In the genomic region with DNA sequence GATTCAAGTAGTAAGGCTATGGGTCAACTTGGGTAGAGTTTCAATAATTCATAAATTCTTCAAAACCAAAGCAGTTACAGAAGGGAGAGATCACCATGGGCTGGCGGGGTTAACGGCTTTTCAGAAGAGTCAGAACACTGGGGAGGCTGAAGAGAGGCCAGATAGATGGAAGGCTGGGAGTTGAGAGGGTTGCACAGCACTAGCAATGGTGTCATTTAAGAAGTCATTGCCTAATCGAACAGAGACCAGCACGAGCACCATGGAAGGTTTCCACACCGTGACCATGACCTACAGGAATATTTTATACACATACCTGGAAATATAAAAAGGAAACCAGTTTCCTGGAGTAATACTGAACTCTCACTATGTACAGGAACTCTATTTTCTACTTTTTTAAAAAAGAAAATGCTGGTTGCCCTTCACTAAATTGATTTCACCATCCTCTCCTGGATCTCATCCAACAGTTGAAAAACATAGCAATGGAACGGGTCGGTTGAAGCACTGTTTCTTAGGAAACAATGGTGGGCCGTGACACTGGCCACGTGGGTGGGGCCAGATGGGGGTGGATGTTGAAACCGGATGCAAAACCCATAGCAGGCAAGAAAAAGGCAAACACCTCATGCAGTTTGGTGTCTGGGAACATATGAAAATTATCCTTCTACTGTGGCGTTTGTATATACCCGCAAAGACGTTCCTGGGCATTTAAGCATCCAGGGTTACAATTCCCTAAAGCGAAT, we compare ENCODE assay signal across 1 cellular context.
TF ChIP-seq lines count a peak whose summit lies in the region.

No MANE protein-coding gene starts in this region.

TF ChIP-seq in SK-N-SH, 30 proteins besides CTCF, POLR2A, EP300 and RAD21 (continued from another document):
- TF ChIP-seq RCOR1 (IDR thresholded peaks at IDR 0.05; ENCODE audit: low read length) = no peak
- TF ChIP-seq JUND (IDR thresholded peaks at IDR 0.05) = no peak
